ENCODE assay signal across 8 cellular contexts in genomic region chr1:165597883-165598675, GRCh38. TPM values are rescaled to one million over a fixed set of nuclear protein-coding genes. Genes with fewer than 3 reads are reported as not detected.
DNase-seq lines count a peak whose midpoint lies in the region; FAIRE-seq and TF ChIP-seq lines count a peak whose summit lies in the region.

No MANE protein-coding gene starts in this region.

- peaks cover 23% of the 10 kb centered on the region for H3F3A ChIP-seq in MM.1S (ENCODE audit: insufficient read depth, low read length)

- no peaks in the 10 kb centered on the region for H3K27me3 ChIP-seq in MM.1S (replicated peaks; ENCODE audit: insufficient read depth, low read length)
- peaks cover 10% of the 10 kb centered on the region for H3K27me3 ChIP-seq in neuron (ENCODE audit: insufficient read depth, low read length)

- H4K20me1 ChIP-seq in MM.1S (ENCODE audit: insufficient read depth, low read length) = no peaks in the 10 kb centered on the region

- H2AFZ ChIP-seq in MM.1S (ENCODE audit: low read length) = peak overlapping the region; percentile 95
- H2AFZ ChIP-seq in neuron (ENCODE audit: low read depth, low read length) = peak overlapping the region; percentile 42

- no peaks in the 10 kb centered on the region for H3K9me2 ChIP-seq in MM.1S (replicated peaks; ENCODE audit: insufficient read depth, low read length)

- peak overlapping the region; percentile 43; the same call in 1 of the 2 replicates for H3K27ac ChIP-seq in MM.1S (ENCODE audit: low read length)

- H3K79me2 ChIP-seq in MM.1S (ENCODE audit: low read length) = no peaks in the 10 kb centered on the region

- DNase-seq in G401 (ENCODE audit: low spot score) (peak; percentile 98), HCEC 1CT (peak; percentile 96), MM.1S (peak; percentile 99), SIG-M5 (lab: John Stamatoyannopoulos, UW) (peak; percentile 65), frontal cortex (ENCODE audit: low spot score in 2 of 2) (peak; percentile 65 to 82), stromal cell of bone marrow (ENCODE audit: low read depth) (peak; percentile 95)
- DNase-seq in activated naive CD4-positive, alpha-beta T cell treated with Interleukin-2 at 50 U/mL for 16 hours = peak; percentile 95

- H3K4me3 ChIP-seq in MM.1S (ENCODE audit: low read length) = peak overlapping the region; percentile 81
- peak overlapping the region; percentile 71 for H3K4me3 ChIP-seq in neuron (ENCODE audit: low read length)

- in situ Hi-C loops in G401 (cut with HindIII; ENCODE audit: low sequenced_read_pairs) = loop anchor here (25.0 kb wide), 1 partner anchor 211 kb away; no protein-coding TSS in a partner anchor

- H3K9ac ChIP-seq in MM.1S (ENCODE audit: low read length) = peak overlapping the region; percentile 78

- H3K4me1 ChIP-seq in MM.1S (ENCODE audit: low read length) (peaks cover 48% of the 10 kb centered on the region), neuron (ENCODE audit: insufficient read depth, low read length) (peaks cover 19% of the 10 kb centered on the region)

- no peak for TF ChIP-seq CTCF in MM.1S (IDR thresholded peaks at IDR 0.05; ENCODE audit: low read length)

- FAIRE-seq in frontal cortex (lab: Jason Lieb, UNC) = no peak

- H3K9me3 ChIP-seq in MM.1S (replicated peaks; ENCODE audit: insufficient read depth, low read length) (no peaks in the 10 kb centered on the region), neuron (ENCODE audit: low read length) (no peaks in the 10 kb centered on the region)

- H3K36me3 ChIP-seq in MM.1S (replicated peaks; ENCODE audit: insufficient read depth, low read length) = no peaks in the 10 kb centered on the region
- H3K36me3 ChIP-seq in neuron (ENCODE audit: insufficient read depth, low read length) = no peaks in the 10 kb centered on the region

- peak overlapping the region; percentile 93 for H3K4me2 ChIP-seq in MM.1S (ENCODE audit: low read depth, low read length)

RNA-seq across cellular contexts. Expression of gene MGST3, which starts 33.0 kb away (rescaled TPM):
- total RNA-seq in G401 (2014; rRNA removed; shearing (Covaris generic)) = 66.1 and 86.1 TPM in 2 replicates
- total RNA-seq in frontal cortex = 162 TPM

RNA-seq across cellular contexts. Expression of gene LRRC52, which starts 54.3 kb away (rescaled TPM):
- total RNA-seq in G401 (2014; rRNA removed; shearing (Covaris generic)) = not detected in 2 replicates
- not detected for total RNA-seq in frontal cortex

Comparison
In these comparisons a context has a peak if more than half of its experiments do, and no peak if none do; other contexts are left out.
1. Peak in every context shown above with its lines: DNase-seq, H3K4me3 ChIP-seq and H3K27ac ChIP-seq.